10 cellular contexts compared by ENCODE assay signal in the genomic region with DNA sequence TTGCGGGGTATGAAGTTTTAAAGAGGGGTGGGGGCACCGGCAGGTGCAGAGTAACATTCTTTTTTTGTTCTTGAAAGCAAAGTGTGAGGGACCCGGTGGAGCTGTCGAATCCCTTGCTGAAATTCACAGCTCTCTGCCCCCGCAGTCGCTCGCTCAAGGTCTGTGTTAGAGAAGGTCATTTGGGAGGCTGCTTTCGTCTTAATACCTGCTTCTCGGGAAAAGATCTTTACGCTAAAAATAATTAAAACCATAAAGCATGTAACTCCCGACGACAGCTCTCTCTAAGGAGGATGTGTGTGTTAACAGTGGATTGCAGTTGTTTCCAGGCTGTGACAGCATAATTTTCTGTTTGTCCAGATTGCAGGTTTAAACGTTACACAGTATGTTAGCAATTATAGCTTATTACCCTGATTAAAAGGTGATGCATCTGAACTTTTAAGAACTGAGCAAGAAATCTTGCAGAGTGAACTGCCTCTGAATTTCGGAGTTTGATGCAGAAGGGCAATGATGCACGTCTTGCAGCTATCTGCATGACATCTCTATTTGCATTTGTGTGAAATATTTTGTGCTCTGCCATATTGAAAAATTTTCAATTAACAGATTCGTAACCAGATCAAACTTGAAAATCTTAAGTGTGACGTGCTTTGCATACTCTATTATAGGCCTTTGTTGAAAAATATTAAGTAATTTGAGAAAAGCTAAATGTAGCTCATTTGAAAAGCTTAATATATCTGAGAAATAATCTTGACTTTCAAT. TPM values are rescaled to one million over a fixed set of nuclear protein-coding genes. Genes with fewer than 3 reads are reported as not detected.
DNase-seq lines count a peak whose midpoint lies in the region; ATAC-seq and TF ChIP-seq lines count a peak whose summit lies in the region.
"Had no signal": no experiment of that assay in that cellular context is flagged by ENCODE, and none has a peak within 500 bp of the region (broad histone marks: within the 10 kb centered on the region; RNA-seq: fewer than 3 reads in every experiment).

No MANE protein-coding gene starts in this region.

- peak overlapping the region; percentile 36 to 71 (median 63) for H3K4me3 Mint-ChIP-seq in CD8-positive, alpha-beta memory T cell
- peak overlapping the region; percentile 94 for H3K4me3 Mint-ChIP-seq in neural crest cell

- no peak overlapping the region for H3K56ac ChIP-seq in IMR-90 (ENCODE audit: extremely low read depth, insufficient read depth, low read length)

- peaks cover 7% of the 10 kb centered on the region for H3K27me3 ChIP-seq in CD8-positive, alpha-beta memory T cell (ENCODE audit: insufficient read depth, low read length, poor library complexity, severe bottlenecking)
- H3K27me3 ChIP-seq in IMR-90 (ENCODE audit: control insufficient read depth, insufficient read depth, low read length) (peaks cover 7% of the 10 kb centered on the region; the same call in 1 of the 2 replicates), ovary (no peaks in the 10 kb centered on the region), sigmoid colon (peaks cover 13 to 24% (median 22%) of the 10 kb centered on the region in 3 donors)

- peaks cover 38 to 64% of the 10 kb centered on the region in 2 donors for H3K27me3 Mint-ChIP-seq in CD8-positive, alpha-beta memory T cell
- H3K27me3 Mint-ChIP-seq in neural crest cell (ENCODE audit: low read depth): peaks cover 47% of the 10 kb centered on the region

- TF ChIP-seq EP300 in ovary (IDR thresholded peaks at IDR 0.05) (no peak), sigmoid colon (IDR thresholded peaks at IDR 0.05) (no peak)

- in situ Hi-C loops in IMR-90 (cut with MboI; ENCODE audit: low sequenced_read_pairs): no loop called here

- no peak overlapping the region for H4K5ac ChIP-seq in IMR-90 (ENCODE audit: low read depth, low read length)

- no TSS peak for BruUV-seq in IMR-90 (replicated peaks; lab: Mats Ljungman, UMichigan)

- no peaks in the 10 kb centered on the region for H3K4me1 ChIP-seq in CD8-positive, alpha-beta memory T cell (ENCODE audit: insufficient read depth, low read length)
- H3K4me1 ChIP-seq in IMR-90 (ENCODE audit: control insufficient read depth, insufficient read depth, low read length) (peaks cover 4% of the 10 kb centered on the region), ovary (ENCODE audit: insufficient read depth) (no peaks in the 10 kb centered on the region), sigmoid colon (peaks cover 0 to 17% (median 16%) of the 10 kb centered on the region in 4 donors)

- no peak for TF ChIP-seq POLR2A in IMR-90 (IDR thresholded peaks at IDR 0.05; ENCODE audit: low read depth, low read length)
- no peak for TF ChIP-seq POLR2A in ovary (IDR thresholded peaks at IDR 0.05)
- no peak for TF ChIP-seq POLR2A in sigmoid colon (IDR thresholded peaks at IDR 0.05)

- TF ChIP-seq RAD21 in IMR-90 (IDR thresholded peaks at IDR 0.05; ENCODE audit: low read length): no peak

- no peaks in the 10 kb centered on the region for H3K9me3 ChIP-seq in CD8-positive, alpha-beta memory T cell (ENCODE audit: low read length)
- H3K9me3 ChIP-seq in IMR-90 (ENCODE audit: control insufficient read depth, insufficient read depth, low read length) (no peaks in the 10 kb centered on the region), ovary (no peaks in the 10 kb centered on the region), sigmoid colon (no peaks in the 10 kb centered on the region)
- H3K9me3 ChIP-seq: left lung had no signal

- H2BK20ac ChIP-seq in IMR-90 (ENCODE audit: low read depth, low read length): no peak overlapping the region

- no peaks in the 10 kb centered on the region for H3K36me3 ChIP-seq in CD8-positive, alpha-beta memory T cell (ENCODE audit: insufficient read depth, low read length)
- H3K36me3 ChIP-seq in IMR-90 (ENCODE audit: control insufficient read depth, insufficient read depth, low read length): no peaks in the 10 kb centered on the region
- H3K36me3 ChIP-seq in ovary: no peaks in the 10 kb centered on the region
- no peaks in the 10 kb centered on the region for H3K36me3 ChIP-seq in sigmoid colon
- H3K36me3 ChIP-seq: left lung had no signal

- dilution Hi-C loops in IMR-90 (cut with HindIII; ENCODE audit: low sequenced_read_pairs, unreplicated experiment): no loop called here

- H3K18ac ChIP-seq in IMR-90 (ENCODE audit: low read depth, low read length): no peak overlapping the region

- CTCF ChIA-PET in CD8-positive, alpha-beta memory T cell (lab: Charles Lee): no interaction called here
- CTCF ChIA-PET in IMR-90 (lab: Yijun Ruan, JAX): no interaction called here

- no peak overlapping the region for H3K4ac ChIP-seq in IMR-90 (ENCODE audit: low read depth, low read length)

- no peaks in the 10 kb centered on the region for H4K20me1 ChIP-seq in IMR-90 (ENCODE audit: insufficient read depth, low read length)

- H2AFZ ChIP-seq in IMR-90 (replicated peaks; ENCODE audit: low read length, poor library complexity): peak overlapping the region; percentile 88

- H3K79me1 ChIP-seq in IMR-90 (ENCODE audit: low read depth in 1 of 2, low read length in 2 of 2): no peaks in the 10 kb centered on the region

- WGBS in IMR-90 (ENCODE audit: extremely low coverage in 2 of 2, insufficient read length in 1 of 2), 2 experiments: no CpG with 5 or more reads among the region's 17 CpGs
- 28 to 36% (median 34%) methylated on average over 17 of the region's 17 CpGs for WGBS in ovary, 3 donors
- 24 to 28% methylated on average over 17 of the region's 17 CpGs for WGBS in sigmoid colon, 2 donors

- no peak overlapping the region for H2AK5ac ChIP-seq in IMR-90 (ENCODE audit: low read depth, low read length)

- no peak overlapping the region for H3K14ac ChIP-seq in IMR-90 (replicated peaks; ENCODE audit: low read depth, low read length)

- H3K23ac ChIP-seq in IMR-90 (ENCODE audit: low read depth, low read length): 0 out of 2 replicates have a peak overlapping the region, but pooled peaks have one; percentile 23

- H2BK15ac ChIP-seq in IMR-90 (ENCODE audit: low read depth, low read length): no peak overlapping the region

- no peak overlapping the region for H3K4me3 ChIP-seq in CD8-positive, alpha-beta memory T cell (ENCODE audit: low read length)
- H3K4me3 ChIP-seq in IMR-90 (ENCODE audit: insufficient read depth, low read depth, low read length) (peak overlapping the region; percentile 81), coronary artery (peak overlapping the region; percentile 65), ovary (no peak overlapping the region), sigmoid colon (peak overlapping the region in 2 of 4 donors; percentile 49 to 54)

- POLR2A ChIA-PET in CD8-positive, alpha-beta memory T cell (lab: Charles Lee): no interaction called here
- POLR2A ChIA-PET in IMR-90 (lab: Charles Lee; ENCODE audit: unreplicated experiment): no interaction called here

- no peak overlapping the region for H2BK120ac ChIP-seq in IMR-90 (ENCODE audit: low read depth, low read length)

- H3K4me1 Mint-ChIP-seq in CD8-positive, alpha-beta memory T cell: peaks cover 4 to 7% (median 6%) of the 10 kb centered on the region in 3 donors
- peaks cover 7% of the 10 kb centered on the region for H3K4me1 Mint-ChIP-seq in neural crest cell

- no peaks in the 10 kb centered on the region for H3K36me3 Mint-ChIP-seq in CD8-positive, alpha-beta memory T cell
- no peaks in the 10 kb centered on the region for H3K36me3 Mint-ChIP-seq in neural crest cell (ENCODE audit: low read depth)

- no peaks in the 10 kb centered on the region for H3K9me3 Mint-ChIP-seq in CD8-positive, alpha-beta memory T cell
- no peaks in the 10 kb centered on the region for H3K9me3 Mint-ChIP-seq in neural crest cell

- peak overlapping the region; percentile 96 for H3K4me2 ChIP-seq in IMR-90 (ENCODE audit: low read depth, low read length)

- peak overlapping the region; percentile 53 for H2AK9ac ChIP-seq in IMR-90 (replicated peaks; ENCODE audit: low read depth, low read length, poor library complexity)

- no peak overlapping the region for H3K27ac ChIP-seq in CD8-positive, alpha-beta memory T cell (ENCODE audit: low read depth, low read length)
- H3K27ac ChIP-seq in IMR-90 (ENCODE audit: insufficient read depth, low read length): no peak overlapping the region
- no peak overlapping the region for H3K27ac ChIP-seq in coronary artery
- no peak overlapping the region for H3K27ac ChIP-seq in ovary
- H3K27ac ChIP-seq in sigmoid colon: no peak overlapping the region
- H3K27ac ChIP-seq: left lung had no signal

- intact Hi-C loops in IMR-90 (cut with micrococcal nuclease): no loop called here
- intact Hi-C loops in ovary (cut with DNase I): no loop called here
- intact Hi-C loops in sigmoid colon (cut with DNase I): no loop called here

- TF ChIP-seq CTCF in IMR-90 (conservative IDR thresholded peaks at IDR 0.05; ENCODE audit: low read depth, low read length) (no peak), coronary artery (IDR thresholded peaks at IDR 0.05) (no peak), neural crest cell (conservative IDR thresholded peaks at IDR 0.05) (no peak), ovary (IDR thresholded peaks at IDR 0.05) (no peak), sigmoid colon (IDR thresholded peaks at IDR 0.05) (no peak)

- H3K9ac ChIP-seq in IMR-90 (ENCODE audit: low read depth, low read length): no peak overlapping the region; the same call in 1 of the 2 replicates

- no peaks in the 10 kb centered on the region for H3K9me1 ChIP-seq in IMR-90 (ENCODE audit: insufficient read depth, low read length)

- ATAC-seq in IMR-90 (ENCODE audit: low read depth): no peak

- H2BK5ac ChIP-seq in IMR-90 (ENCODE audit: low read depth, low read length, poor library complexity, severe bottlenecking): no peak overlapping the region

- H3K27ac Mint-ChIP-seq in CD8-positive, alpha-beta memory T cell: no peak overlapping the region
- no peak overlapping the region for H3K27ac Mint-ChIP-seq in neural crest cell (ENCODE audit: unreplicated experiment)

- no peak overlapping the region for H4K8ac ChIP-seq in IMR-90 (ENCODE audit: low read depth in 2 of 2, low read length in 2 of 2)

- DNase-seq in CD8-positive, alpha-beta memory T cell: no peak
- DNase-seq in IMR-90 (no peak), coronary artery (ENCODE audit: low spot score) (no peak), neural crest cell (ENCODE audit: low read depth, low spot score) (no peak), ovary (no peak), AG08395 (ENCODE audit: low spot score) (no peak), sigmoid colon (no peak), medulla oblongata (ENCODE audit: extremely low spot score) (no peak)
- DNase-seq: KG1, left lung had no signal

- no peak overlapping the region for H4K91ac ChIP-seq in IMR-90 (ENCODE audit: insufficient read depth, low read depth, low read length)

TF ChIP-seq in IMR-90, 13 proteins besides CTCF, POLR2A, EP300 and RAD21 (continues in another document):
- TF ChIP-seq CEBPB (IDR thresholded peaks at IDR 0.05; ENCODE audit: low read depth, low read length): no peak

RNA-seq across cellular contexts. Expression of a gene that starts 1.0 kb away (rescaled TPM):
- total RNA-seq in CD8-positive, alpha-beta memory T cell: not detected
- polyA plus RNA-seq in CD8-positive, alpha-beta memory T cell: not detected
- 3.2 and 3.6 TPM in 2 replicates for total RNA-seq in IMR-90 (2012; rRNA removed)
- 1.7 and 1.8 TPM in 2 replicates for polyA plus RNA-seq in IMR-90 (2012; rRNA removed)
- polyA plus RNA-seq in IMR-90 (2012; cell fraction: cytosol; rRNA removed): 0.27 and 0.81 TPM in 2 replicates
- 0.98 and 7.4 TPM in 2 replicates for polyA plus RNA-seq in IMR-90 (2012; cell fraction: nucleus; rRNA removed; ENCODE audit: low replicate concordance)
- 1.7 TPM in 2 replicates for total RNA-seq in neural crest cell
- total RNA-seq in ovary: 10 to 100 TPM in 1 of 7 donors, 1 to 10 TPM in 6; 6.8 to 11.2 (median 8.0) TPM
- 10 to 100 TPM in 1 of 2 donors, 1 to 10 TPM in 1; 9.9 to 24.6 TPM for polyA plus RNA-seq in ovary
- total RNA-seq in sigmoid colon: 1 to 10 TPM; 3.7 to 7.6 (median 4.9) TPM
- polyA plus RNA-seq in sigmoid colon: 1 to 10 TPM in 2 of 3 donors, under 1 TPM in 1; 0.23 to 4.2 (median 1.1) TPM

Comparison
In these comparisons a context has a peak if more than half of its experiments do, and no peak if none do; other contexts are left out.
1. H3K4me3 ChIP-seq: peak in IMR-90 (single experiment) and coronary artery (single experiment); none in CD8-positive, alpha-beta memory T cell (single experiment) and ovary (single experiment).